Comparison of ENCODE assay signal across 24 cellular contexts in the genomic region with DNA sequence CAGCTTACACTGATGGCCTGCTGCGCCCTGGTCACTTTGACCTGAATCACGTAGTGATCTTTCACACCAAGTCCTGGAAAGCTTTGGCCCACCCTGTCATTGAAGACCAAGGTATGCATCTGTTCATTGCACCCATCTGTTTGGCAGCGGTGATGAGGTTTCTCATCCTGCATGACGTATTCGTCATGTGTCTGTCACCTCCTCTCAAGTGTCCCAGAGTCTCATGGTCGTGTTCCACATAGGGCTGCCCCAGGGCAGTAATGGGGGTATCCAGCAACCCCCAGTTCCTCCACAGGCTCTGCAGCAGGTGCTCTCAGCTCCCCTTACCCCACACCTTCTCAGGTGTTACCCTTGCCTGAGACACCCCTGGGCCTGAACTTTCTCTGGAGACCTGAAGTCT.
"Had no signal": no experiment of that assay in that cellular context is flagged by ENCODE, and none has a peak within 500 bp of the region (broad histone marks: within the 10 kb centered on the region; RNA-seq: fewer than 3 reads in every experiment).

No MANE protein-coding gene starts in this region.

- H3K4me3 Mint-ChIP-seq: IgD-negative memory B cell had no signal

- H3K9me3 ChIP-seq: SJSA1 had no signal

- H3K4me1 ChIP-seq: SJSA1 had no signal

- H3K4me3 ChIP-seq: K562, SJSA1, SK-N-MC had no signal

- H3K27me3 Mint-ChIP-seq: IgD-negative memory B cell had no signal

- H3K27ac ChIP-seq: KMS-11, SJSA1, SK-N-MC had no signal

- DNase-seq: Kasumi-1, MM.1S, NCI-H1048, NCI-H1105, NCI-H1417, NCI-H1436 treated with DMSO at 0.1 percent for 48 hours, NCI-H1694, NCI-H1930, NCI-H2081, NCI-H2171, NCI-H226, NCI-H446, NCI-H510A, NCI-H524 treated with DMSO at 0.1 percent for 48 hours, NCI-H69, NCI-H774, Right ventricle myocardium superior, RPMI8226, SIG-M5 had no signal

- H3K36me3 ChIP-seq: SJSA1 had no signal

- H3K9me3 Mint-ChIP-seq: IgD-negative memory B cell had no signal

- H3K27ac Mint-ChIP-seq: IgD-negative memory B cell had no signal

- H3K27me3 ChIP-seq: SJSA1 had no signal

- H3K36me3 Mint-ChIP-seq: IgD-negative memory B cell had no signal
